Comparison of ENCODE assay signal across 8 cellular contexts in the genomic region with DNA sequence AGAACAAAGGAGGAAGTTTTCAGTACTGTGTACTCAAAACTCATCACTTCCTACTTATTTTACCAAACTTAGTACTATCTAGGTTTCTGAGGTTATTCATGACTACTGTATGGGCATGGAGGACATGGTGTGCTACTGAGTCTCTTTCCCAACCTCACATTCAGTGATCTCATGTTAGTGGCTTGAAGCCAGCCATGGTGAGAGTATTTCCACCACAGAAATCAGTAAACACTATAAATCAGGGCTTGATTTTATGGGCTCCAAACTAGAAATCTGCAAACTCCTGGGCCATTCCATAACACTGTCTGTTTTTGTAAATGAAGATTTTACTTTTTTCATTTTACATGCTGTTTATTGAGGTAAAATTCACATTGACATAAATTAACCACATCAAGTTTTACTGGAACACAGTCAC. TPM values are rescaled to one million over a fixed set of nuclear protein-coding genes. Genes with fewer than 3 reads are reported as not detected.
DNase-seq lines count a peak whose midpoint lies in the region; ATAC-seq and TF ChIP-seq lines count a peak whose summit lies in the region.

No MANE protein-coding gene starts in this region.

- peak; percentile 85 for DNase-seq in LHCN-M2 (ENCODE audit: low read depth)
- no peak for DNase-seq in activated naive CD8-positive, alpha-beta T cell treated with anti-CD3 and anti-CD28 coated beads, Interleukin-2, amount 50 U/mL, for 24 hours
- peak; percentile 58 for DNase-seq in hepatic stellate cell (ENCODE audit: low spot score)
- DNase-seq in stimulated activated naive CD8-positive, alpha-beta T cell treated with anti-CD3 and anti-CD28 coated beads, Interleukin-15, amount 100 ng/mL, for 72 hours, result no peak
- DNase-seq in stimulated activated CD4-positive, alpha-beta T cell treated with anti-CD3 and anti-CD28 coated beads, Interleukin-12 subunit alpha, Interleukin-12 subunit beta, amount 100 ng/mL, for 4 hours, result no peak
- no peak for DNase-seq in GM20000 (ENCODE audit: low spot score)
- DNase-seq in posterior vena cava (ENCODE audit: low spot score), result no peak

- no peak for TF ChIP-seq CTCF in GM20000 (IDR thresholded peaks at IDR 0.05; ENCODE audit: extremely low read depth, missing control alignments)

- H3K27me3 Mint-ChIP-seq in activated naive CD8-positive, alpha-beta T cell treated with anti-CD3 and anti-CD28 coated beads, Interleukin-2, amount 50 U/mL, for 24 hours, result no peaks in the 10 kb centered on the region
- H3K27me3 Mint-ChIP-seq in stimulated activated naive CD8-positive, alpha-beta T cell treated with anti-CD3 and anti-CD28 coated beads, Interleukin-15, amount 100 ng/mL, for 72 hours, result no peaks in the 10 kb centered on the region

- no peak overlapping the region for H3K4me3 Mint-ChIP-seq in activated naive CD8-positive, alpha-beta T cell treated with anti-CD3 and anti-CD28 coated beads, Interleukin-2, amount 50 U/mL, for 24 hours
- H3K4me3 Mint-ChIP-seq in stimulated activated naive CD8-positive, alpha-beta T cell treated with anti-CD3 and anti-CD28 coated beads, Interleukin-15, amount 100 ng/mL, for 72 hours, result no peak overlapping the region

- intact Hi-C loops in posterior vena cava (cut with DNase I), result no loop called here

- H3K27ac Mint-ChIP-seq in activated naive CD8-positive, alpha-beta T cell treated with anti-CD3 and anti-CD28 coated beads, Interleukin-2, amount 50 U/mL, for 24 hours, result no peak overlapping the region
- H3K27ac Mint-ChIP-seq in stimulated activated naive CD8-positive, alpha-beta T cell treated with anti-CD3 and anti-CD28 coated beads, Interleukin-15, amount 100 ng/mL, for 72 hours, result no peak overlapping the region

- H3K4me1 Mint-ChIP-seq in activated naive CD8-positive, alpha-beta T cell treated with anti-CD3 and anti-CD28 coated beads, Interleukin-2, amount 50 U/mL, for 24 hours, result peaks cover 45% of the 10 kb centered on the region
- H3K4me1 Mint-ChIP-seq in stimulated activated naive CD8-positive, alpha-beta T cell treated with anti-CD3 and anti-CD28 coated beads, Interleukin-15, amount 100 ng/mL, for 72 hours, result peaks cover 59% of the 10 kb centered on the region

- ATAC-seq in activated naive CD8-positive, alpha-beta T cell treated with anti-CD3 and anti-CD28 coated beads, Interleukin-2, amount 50 U/mL, for 24 hours, result peak; percentile 63
- ATAC-seq in stimulated activated naive CD8-positive, alpha-beta T cell treated with anti-CD3 and anti-CD28 coated beads, Interleukin-15, amount 100 ng/mL, for 72 hours, result peak; percentile 94
- ATAC-seq in HG03565 (IDR thresholded peaks at IDR 0.05; ENCODE audit: unreplicated experiment), result no peak

- no peaks in the 10 kb centered on the region for H3K9me3 Mint-ChIP-seq in activated naive CD8-positive, alpha-beta T cell treated with anti-CD3 and anti-CD28 coated beads, Interleukin-2, amount 50 U/mL, for 24 hours
- H3K9me3 Mint-ChIP-seq in stimulated activated naive CD8-positive, alpha-beta T cell treated with anti-CD3 and anti-CD28 coated beads, Interleukin-15, amount 100 ng/mL, for 72 hours, result no peaks in the 10 kb centered on the region

- no peaks in the 10 kb centered on the region for H3K36me3 Mint-ChIP-seq in activated naive CD8-positive, alpha-beta T cell treated with anti-CD3 and anti-CD28 coated beads, Interleukin-2, amount 50 U/mL, for 24 hours (ENCODE audit: low read depth)

RNA-seq across cellular contexts. Expression of a gene that starts 19.7 kb away (rescaled TPM):
- 7.4 and 8.9 TPM in 2 replicates for total RNA-seq in LHCN-M2 (2014; rRNA removed)
- 3.8 TPM for polyA plus RNA-seq in LHCN-M2 (2012)
- total RNA-seq in posterior vena cava, result 1 to 10 TPM; 5.9 to 6.1 TPM

RNA-seq across cellular contexts. Expression of a gene that starts 36.1 kb away (rescaled TPM):
- total RNA-seq in LHCN-M2 (2014; rRNA removed) (33.2 and 34.3 TPM in 2 replicates), posterior vena cava (10 to 100 TPM; 30.8 to 33.6 TPM)
- polyA plus RNA-seq in LHCN-M2 (2012), result 33.3 TPM

RNA-seq across cellular contexts. Expression of a gene that starts 51.6 kb away (rescaled TPM):
- 97.1 and 97.3 TPM in 2 replicates for total RNA-seq in LHCN-M2 (2014; rRNA removed)
- 81.2 TPM for polyA plus RNA-seq in LHCN-M2 (2012)
- total RNA-seq in posterior vena cava, result 10 to 100 TPM; 42.4 to 61.8 TPM

RNA-seq across cellular contexts. Expression of a gene that starts 52.6 kb away (rescaled TPM):
- total RNA-seq in LHCN-M2 (2014; rRNA removed), result 2.9 and 3.2 TPM in 2 replicates
- polyA plus RNA-seq in LHCN-M2 (2012), result 1.5 TPM
- total RNA-seq in posterior vena cava, result 1 to 10 TPM; 1.9 to 3.5 TPM

Comparison
In these comparisons a context has a peak if more than half of its experiments do, and no peak if none do; other contexts are left out.
1. DNase-seq: peak in LHCN-M2 (single experiment) and hepatic stellate cell (single experiment); none in activated naive CD8-positive, alpha-beta T cell treated with anti-CD3 and anti-CD28 coated beads, Interleukin-2, amount 50 U/mL, for 24 hours (single experiment), stimulated activated naive CD8-positive, alpha-beta T cell treated with anti-CD3 and anti-CD28 coated beads, Interleukin-15, amount 100 ng/mL, for 72 hours (0 of 2), stimulated activated CD4-positive, alpha-beta T cell treated with anti-CD3 and anti-CD28 coated beads, Interleukin-12 subunit alpha, Interleukin-12 subunit beta, amount 100 ng/mL, for 4 hours (single experiment), GM20000 (single experiment) and posterior vena cava (single experiment).